ENCODE assay signal across 1 cellular context in genomic region chr17:6699997-6700947, GRCh38.
A peak's percentile ranks its signal among the peaks of the same experiment; 100 is the strongest.
TF ChIP-seq lines count a peak whose summit lies in the region.

No MANE protein-coding gene starts in this region.

TF ChIP-seq in HepG2, 621 proteins besides CTCF, POLR2A, EP300 and RAD21 (continued from another document and continues in another):
- TF ChIP-seq ZBTB26 (CRISPR knock-in tag; IDR thresholded peaks at IDR 0.05; ENCODE audit: borderline replicate concordance) (peak; percentile 34; the same call in 1 of the 2 replicates), MBNL3 (CRISPR knock-in tag; conservative IDR thresholded peaks at IDR 0.05) (no peak), KDM4B (CRISPR knock-in tag; IDR thresholded peaks at IDR 0.05) (0 out of 2 replicates have a peak, but pooled peaks have one; percentile 41), NRL (CRISPR knock-in tag; IDR thresholded peaks at IDR 0.05; ENCODE audit: borderline replicate concordance) (peak; percentile 16; the same call in 1 of the 2 replicates), PAWR (CRISPR knock-in tag; IDR thresholded peaks at IDR 0.05; ENCODE audit: borderline replicate concordance) (peak; percentile 75; the same call in 1 of the 2 replicates), ZNF577 (CRISPR knock-in tag; IDR thresholded peaks at IDR 0.05; ENCODE audit: borderline replicate concordance, low read depth) (no peak), ZNF709 (CRISPR knock-in tag; IDR thresholded peaks at IDR 0.05) (peak; percentile 87; the same call in 1 of the 2 replicates), ZNF850 (CRISPR knock-in tag; conservative IDR thresholded peaks at IDR 0.05) (no peak), SYNCRIP (IDR thresholded peaks at IDR 0.05; ENCODE audit: insufficient read depth, low read depth, low read length) (no peak), SALL1 (CRISPR knock-in tag; IDR thresholded peaks at IDR 0.05) (peak; percentile 90), ARHGAP35 (CRISPR knock-in tag; IDR thresholded peaks at IDR 0.05; ENCODE audit: borderline replicate concordance) (0 out of 2 replicates have a peak, but pooled peaks have one; percentile 20), FLYWCH1 (CRISPR knock-in tag; IDR thresholded peaks at IDR 0.05) (no peak), BATF2 (CRISPR knock-in tag; IDR thresholded peaks at IDR 0.05) (no peak; the same call in 1 of the 2 replicates), KDM6A (CRISPR knock-in tag; IDR thresholded peaks at IDR 0.05; ENCODE audit: low read depth) (peak; percentile 94), STAT5B (CRISPR knock-in tag; IDR thresholded peaks at IDR 0.05) (peak; percentile 21; the same call in 1 of the 2 replicates), PTBP1 (IDR thresholded peaks at IDR 0.05; ENCODE audit: low read depth, low read length, poor library complexity, severe bottlenecking) (no peak), ZNF879 (CRISPR knock-in tag; IDR thresholded peaks at IDR 0.05) (no peak), JDP2 (CRISPR knock-in tag; IDR thresholded peaks at IDR 0.05; ENCODE audit: borderline replicate concordance) (no peak), ZNF24 (IDR thresholded peaks at IDR 0.05) (0 out of 2 replicates have a peak, but pooled peaks have one; percentile 31), ZNF589 (CRISPR knock-in tag; conservative IDR thresholded peaks at IDR 0.05) (no peak), ZNF12 (CRISPR knock-in tag; IDR thresholded peaks at IDR 0.05) (no peak), ZFP91 (CRISPR knock-in tag; IDR thresholded peaks at IDR 0.05; ENCODE audit: borderline replicate concordance) (no peak; the same call in 1 of the 2 replicates), NR1H2 (CRISPR knock-in tag; IDR thresholded peaks at IDR 0.05; ENCODE audit: borderline replicate concordance, low read depth) (0 out of 2 replicates have a peak, but pooled peaks have one; percentile 73), PHF8 (CRISPR knock-in tag; IDR thresholded peaks at IDR 0.05) (0 out of 2 replicates have a peak, but pooled peaks have one; percentile 3), ZFP1 (CRISPR knock-in tag; IDR thresholded peaks at IDR 0.05) (no peak), ZNF609 (CRISPR knock-in tag; IDR thresholded peaks at IDR 0.05; ENCODE audit: borderline replicate concordance) (peak; percentile 97), NBN (conservative IDR thresholded peaks at IDR 0.05) (no peak), WIZ (CRISPR knock-in tag; IDR thresholded peaks at IDR 0.05) (no peak), SRSF9 (IDR thresholded peaks at IDR 0.05; ENCODE audit: borderline replicate concordance, insufficient read depth, low read depth, low read length, poor library complexity, severe bottlenecking) (no peak), JUND (CRISPR knock-in tag; IDR thresholded peaks at IDR 0.05) (peak; percentile 84; the same call in 1 of the 2 replicates), ZNF317 (CRISPR knock-in tag; IDR thresholded peaks at IDR 0.05) (peak; percentile 68), RXRB (CRISPR knock-in tag; IDR thresholded peaks at IDR 0.05; ENCODE audit: borderline replicate concordance) (peak; percentile 100), ZNF563 (CRISPR knock-in tag; IDR thresholded peaks at IDR 0.05) (0 out of 2 replicates have a peak, but pooled peaks have one; percentile 49), U2AF2 (IDR thresholded peaks at IDR 0.05; ENCODE audit: low read depth, low read length) (no peak), BCLAF1 (IDR thresholded peaks at IDR 0.05) (no peak), RCOR2 (CRISPR knock-in tag; IDR thresholded peaks at IDR 0.05) (peak; percentile 90), FOXK1 (CRISPR knock-in tag; IDR thresholded peaks at IDR 0.05; ENCODE audit: borderline replicate concordance, low read depth) (peak; percentile 87; the same call in 1 of the 2 replicates), SP140L (CRISPR knock-in tag; IDR thresholded peaks at IDR 0.05; ENCODE audit: borderline replicate concordance) (peak; percentile 55; the same call in 1 of the 2 replicates), KDM3A (CRISPR knock-in tag; IDR thresholded peaks at IDR 0.05; ENCODE audit: low read depth) (0 out of 2 replicates have a peak, but pooled peaks have one; percentile 36), ZNF7 (CRISPR knock-in tag; IDR thresholded peaks at IDR 0.05) (no peak), ZBTB2 (CRISPR knock-in tag; IDR thresholded peaks at IDR 0.05; ENCODE audit: low read depth) (no peak), ZBTB1 (CRISPR knock-in tag; IDR thresholded peaks at IDR 0.05; ENCODE audit: borderline replicate concordance) (peak; percentile 15; the same call in 1 of the 2 replicates)
- TF ChIP-seq, protein P1, sequence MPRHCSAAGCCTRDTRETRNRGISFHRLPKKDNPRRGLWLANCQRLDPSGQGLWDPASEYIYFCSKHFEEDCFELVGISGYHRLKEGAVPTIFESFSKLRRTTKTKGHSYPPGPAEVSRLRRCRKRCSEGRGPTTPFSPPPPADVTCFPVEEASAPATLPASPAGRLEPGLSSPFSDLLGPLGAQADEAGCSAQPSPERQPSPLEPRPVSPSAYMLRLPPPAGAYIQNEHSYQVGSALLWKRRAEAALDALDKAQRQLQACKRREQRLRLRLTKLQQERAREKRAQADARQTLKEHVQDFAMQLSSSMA (CRISPR knock-in tag; IDR thresholded peaks at IDR 0.05): no peak
- TF ChIP-seq, protein P2, sequence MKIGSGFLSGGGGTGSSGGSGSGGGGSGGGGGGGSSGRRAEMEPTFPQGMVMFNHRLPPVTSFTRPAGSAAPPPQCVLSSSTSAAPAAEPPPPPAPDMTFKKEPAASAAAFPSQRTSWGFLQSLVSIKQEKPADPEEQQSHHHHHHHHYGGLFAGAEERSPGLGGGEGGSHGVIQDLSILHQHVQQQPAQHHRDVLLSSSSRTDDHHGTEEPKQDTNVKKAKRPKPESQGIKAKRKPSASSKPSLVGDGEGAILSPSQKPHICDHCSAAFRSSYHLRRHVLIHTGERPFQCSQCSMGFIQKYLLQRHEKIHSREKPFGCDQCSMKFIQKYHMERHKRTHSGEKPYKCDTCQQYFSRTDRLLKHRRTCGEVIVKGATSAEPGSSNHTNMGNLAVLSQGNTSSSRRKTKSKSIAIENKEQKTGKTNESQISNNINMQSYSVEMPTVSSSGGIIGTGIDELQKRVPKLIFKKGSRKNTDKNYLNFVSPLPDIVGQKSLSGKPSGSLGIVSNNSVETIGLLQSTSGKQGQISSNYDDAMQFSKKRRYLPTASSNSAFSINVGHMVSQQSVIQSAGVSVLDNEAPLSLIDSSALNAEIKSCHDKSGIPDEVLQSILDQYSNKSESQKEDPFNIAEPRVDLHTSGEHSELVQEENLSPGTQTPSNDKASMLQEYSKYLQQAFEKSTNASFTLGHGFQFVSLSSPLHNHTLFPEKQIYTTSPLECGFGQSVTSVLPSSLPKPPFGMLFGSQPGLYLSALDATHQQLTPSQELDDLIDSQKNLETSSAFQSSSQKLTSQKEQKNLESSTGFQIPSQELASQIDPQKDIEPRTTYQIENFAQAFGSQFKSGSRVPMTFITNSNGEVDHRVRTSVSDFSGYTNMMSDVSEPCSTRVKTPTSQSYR (CRISPR knock-in tag; IDR thresholded peaks at IDR 0.05; ENCODE audit: borderline replicate concordance): peak; percentile 78; the same call in 1 of the 2 replicates
- TF ChIP-seq, protein P3, sequence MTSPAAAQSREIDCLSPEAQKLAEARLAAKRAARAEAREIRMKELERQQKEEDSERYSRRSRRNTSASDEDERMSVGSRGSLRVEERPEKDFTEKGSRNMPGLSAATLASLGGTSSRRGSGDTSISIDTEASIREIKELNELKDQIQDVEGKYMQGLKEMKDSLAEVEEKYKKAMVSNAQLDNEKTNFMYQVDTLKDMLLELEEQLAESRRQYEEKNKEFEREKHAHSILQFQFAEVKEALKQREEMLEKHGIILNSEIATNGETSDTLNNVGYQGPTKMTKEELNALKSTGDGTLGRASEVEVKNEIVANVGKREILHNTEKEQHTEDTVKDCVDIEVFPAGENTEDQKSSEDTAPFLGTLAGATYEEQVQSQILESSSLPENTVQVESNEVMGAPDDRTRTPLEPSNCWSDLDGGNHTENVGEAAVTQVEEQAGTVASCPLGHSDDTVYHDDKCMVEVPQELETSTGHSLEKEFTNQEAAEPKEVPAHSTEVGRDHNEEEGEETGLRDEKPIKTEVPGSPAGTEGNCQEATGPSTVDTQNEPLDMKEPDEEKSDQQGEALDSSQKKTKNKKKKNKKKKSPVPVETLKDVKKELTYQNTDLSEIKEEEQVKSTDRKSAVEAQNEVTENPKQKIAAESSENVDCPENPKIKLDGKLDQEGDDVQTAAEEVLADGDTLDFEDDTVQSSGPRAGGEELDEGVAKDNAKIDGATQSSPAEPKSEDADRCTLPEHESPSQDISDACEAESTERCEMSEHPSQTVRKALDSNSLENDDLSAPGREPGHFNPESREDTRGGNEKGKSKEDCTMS (CRISPR knock-in tag; conservative IDR thresholded peaks at IDR 0.05): no peak
